20 cellular contexts compared by ENCODE assay signal in the genomic region with DNA sequence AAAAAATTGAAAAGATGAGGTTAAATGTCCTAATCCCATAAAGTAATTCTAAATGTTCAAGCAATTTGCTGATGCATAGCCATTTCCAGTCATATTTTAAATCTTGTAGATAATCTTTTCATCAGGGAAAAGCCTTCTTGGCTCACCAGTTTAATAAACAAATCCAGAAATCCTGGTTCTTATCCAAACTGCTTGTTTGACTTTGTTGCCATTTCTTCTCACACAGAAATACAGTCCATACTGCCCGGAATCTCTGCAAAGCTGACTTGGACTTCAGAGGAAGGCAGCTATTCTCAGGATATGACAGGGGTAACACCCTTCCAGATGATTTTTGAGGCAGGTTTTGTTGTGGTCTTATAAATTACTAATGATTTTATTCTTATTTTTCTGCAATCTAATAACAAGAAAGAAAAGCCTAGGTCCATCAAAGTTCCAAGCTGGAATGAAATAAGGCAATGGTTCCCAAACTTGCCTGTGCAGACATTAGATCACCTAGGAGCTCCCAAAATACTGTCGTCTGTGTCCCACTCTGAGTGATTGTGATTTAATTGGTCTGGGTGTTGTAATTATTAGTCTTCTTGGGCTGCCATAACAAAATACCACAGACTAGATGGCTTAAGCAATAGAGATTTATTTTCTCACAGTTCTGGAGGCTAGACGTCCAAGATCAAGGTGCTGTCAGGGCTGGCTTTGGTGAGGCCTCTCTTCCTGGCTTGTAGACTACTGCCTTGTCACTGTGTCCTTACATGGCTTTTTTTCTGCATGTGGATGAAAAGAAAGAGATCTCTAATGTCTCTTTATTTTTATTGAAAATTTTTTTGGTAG.
"Had no signal": no experiment of that assay in that cellular context is flagged by ENCODE, and none has a peak within 500 bp of the region (broad histone marks: within the 10 kb centered on the region; RNA-seq: fewer than 3 reads in every experiment).

No MANE protein-coding gene starts in this region.

- H3K4me3 Mint-ChIP-seq: activated CD8-positive, alpha-beta T cell treated with anti-CD3 and anti-CD28 coated beads, Interleukin-2, amount 10 ng/mL, durations not matched to agents 7 days and 5 days; natural killer cell; T-helper 2 cell treated with Interferon-gamma antibody and Interleukin-4, amounts not matched to agents 5 μg/mL and 100 μg/mL, for 36 hours had no signal

- H3K4me2 ChIP-seq: smooth muscle cell had no signal

- H3K4me3 ChIP-seq: coronary artery, sigmoid colon, smooth muscle cell, upper lobe of left lung had no signal

- H3K27me3 ChIP-seq: sigmoid colon, upper lobe of left lung had no signal

- H3K9me3 ChIP-seq: sigmoid colon, upper lobe of left lung had no signal

- H3K9me3 Mint-ChIP-seq: activated naive CD4-positive, alpha-beta T cell treated with anti-CD3 and anti-CD28 coated beads, Interleukin-2, amount 50 U/mL, for 72 hours; natural killer cell; T-helper 2 cell treated with Interferon-gamma antibody and Interleukin-4, amounts not matched to agents 5 μg/mL and 100 μg/mL, for 36 hours had no signal

- H3K27ac Mint-ChIP-seq: activated CD8-positive, alpha-beta T cell treated with anti-CD3 and anti-CD28 coated beads, Interleukin-2, amount 10 ng/mL, durations not matched to agents 7 days and 5 days; activated naive CD4-positive, alpha-beta T cell treated with anti-CD3 and anti-CD28 coated beads, Interleukin-2, amount 50 U/mL, for 72 hours; natural killer cell; T-helper 2 cell treated with Interferon-gamma antibody and Interleukin-4, amounts not matched to agents 5 μg/mL and 100 μg/mL, for 36 hours had no signal

- H3K4me1 Mint-ChIP-seq: natural killer cell had no signal

- H3K4me1 ChIP-seq: upper lobe of left lung had no signal

- H3K27ac ChIP-seq: coronary artery, upper lobe of left lung had no signal

- H3K36me3 Mint-ChIP-seq: activated naive CD4-positive, alpha-beta T cell treated with anti-CD3 and anti-CD28 coated beads, Interleukin-2, amount 50 U/mL, for 72 hours; natural killer cell had no signal

- DNase-seq: activated CD4-positive, alpha-beta T cell treated with anti-CD3 and anti-CD28 coated beads for 1 hour; activated CD4-positive, alpha-beta T cell treated with anti-CD3 and anti-CD28 coated beads, Interleukin-2, amount 50 U/mL, for 1 hour; activated CD8-positive, alpha-beta T cell treated with anti-CD3 and anti-CD28 coated beads, Interleukin-2, amount 10 ng/mL, durations not matched to agents 7 days and 5 days; activated gamma-delta T cell treated with Interleukin-2 at 50 U/mL for 16 hours; activated T-cell treated with anti-CD3 and anti-CD28 coated beads, Interleukin-2, amount 50 U/mL, for 1 hour; cerebellar nuclear complex; head of caudate nucleus; left ventricle myocardium superior; mammary epithelial cell; midbrain; natural killer cell; sigmoid colon; stimulated activated CD4-positive, alpha-beta T cell treated with anti-CD3 and anti-CD28 coated beads, Interleukin-4, amount 100 ng/mL, for 1 hour; stimulated activated naive CD4-positive, alpha-beta T cell; upper lobe of left lung had no signal

- H3K36me3 ChIP-seq: sigmoid colon, upper lobe of left lung had no signal

- ATAC-seq: activated CD8-positive, alpha-beta T cell treated with anti-CD3 and anti-CD28 coated beads, Interleukin-2, amount 10 ng/mL, durations not matched to agents 7 days and 5 days; activated naive CD4-positive, alpha-beta T cell treated with anti-CD3 and anti-CD28 coated beads, Interleukin-2, amount 50 U/mL, for 72 hours; left ventricle myocardium superior; natural killer cell; SK-N-SH treated with all-trans-retinoic acid at 6 μM for 48 hours had no signal
